In the genomic region with DNA sequence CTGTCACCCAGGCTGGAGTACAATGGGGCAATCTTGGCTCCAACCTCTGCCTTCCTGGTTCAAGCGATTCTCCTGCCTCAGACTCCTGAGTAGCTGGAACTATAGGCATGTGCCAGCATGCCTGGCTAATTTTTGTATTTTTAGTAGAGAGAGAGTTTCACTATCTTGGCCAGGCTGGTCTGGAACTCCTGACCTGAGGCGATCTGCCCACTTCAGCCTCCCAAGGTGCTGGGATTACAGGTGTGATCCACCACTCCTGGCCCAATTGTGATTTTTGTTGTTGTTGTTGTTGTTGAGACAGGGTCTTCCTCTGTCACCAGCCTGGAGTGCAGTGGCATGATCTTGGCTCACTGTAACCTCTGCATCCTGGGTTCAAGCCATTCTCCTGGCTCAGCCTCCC, we compare ENCODE assay signal across 17 cellular contexts.
"Had no signal": no experiment of that assay in that cellular context is flagged by ENCODE, and none has a peak within 500 bp of the region (broad histone marks: within the 10 kb centered on the region; RNA-seq: fewer than 3 reads in every experiment).

No MANE protein-coding gene starts in this region.

- H3K4me2 ChIP-seq: SK-N-SH had no signal

- H3K9me3 ChIP-seq: SK-N-SH had no signal

- H3K9ac ChIP-seq: SK-N-SH had no signal

- FAIRE-seq: RCC 7860 had no signal

- DNase-seq: IMR-90, Karpas-422, KG1, MM.1S, NCI-H1092 treated with DMSO at 0.1 percent for 48 hours, NCI-H1436, NCI-H187, NCI-H2029, NCI-H2081 treated with DMSO at 0.1 percent for 48 hours, NCI-H226, NCI-H510A, NCI-H524 treated with DMSO at 0.1 percent for 48 hours, NCI-H774, RPMI8226, SHP77, SK-N-SH had no signal
